ENCODE assay signal across 16 cellular contexts in the genomic region with DNA sequence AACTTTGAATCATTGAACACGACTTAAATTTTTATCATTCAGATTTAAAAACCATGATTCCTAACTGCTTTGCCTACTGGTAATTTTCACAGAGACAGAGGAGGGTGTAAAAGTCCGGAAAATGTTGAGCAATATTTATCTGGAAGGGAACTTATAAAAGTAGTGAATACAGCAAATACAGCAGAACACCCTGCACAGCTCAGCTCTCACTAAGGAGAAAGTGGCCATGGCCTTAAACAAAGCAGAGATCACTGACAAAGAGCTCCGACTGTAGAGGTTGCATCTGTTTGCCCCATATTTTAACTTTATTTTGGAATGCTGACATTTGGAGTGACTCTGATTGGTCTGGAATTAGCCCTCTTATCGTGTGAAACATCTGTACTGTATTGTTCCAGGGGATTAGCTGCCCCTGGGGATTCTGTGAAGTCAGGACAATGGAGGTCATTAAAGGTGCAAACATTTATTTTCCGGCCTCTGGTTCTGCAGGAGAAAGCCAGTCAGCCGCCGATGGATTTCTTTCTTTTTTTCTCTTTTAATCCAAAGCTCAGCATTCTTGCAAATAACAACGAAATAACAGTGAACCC.
A peak's percentile ranks its signal among the peaks of the same experiment; 100 is the strongest.
DNase-seq lines count a peak whose midpoint lies in the region; ATAC-seq and TF ChIP-seq lines count a peak whose summit lies in the region.
"Had no signal": no experiment of that assay in that cellular context is flagged by ENCODE, and none has a peak within 500 bp of the region (broad histone marks: within the 10 kb centered on the region; RNA-seq: fewer than 3 reads in every experiment).

No MANE protein-coding gene starts in this region.

- intact Hi-C loops in Right ventricle myocardium superior (cut with DNase I) (no loop called here), cardiac septum (cut with DNase I) (loop anchor here (5.0 kb wide), 1 partner anchor 68 kb away; no protein-coding TSS in a partner anchor), dorsolateral prefrontal cortex (cut with DNase I) (no loop called here)

- peaks cover 52% of the 10 kb centered on the region for H3K4me1 Mint-ChIP-seq in endothelial cell (ENCODE audit: unreplicated experiment)

- no peaks in the 10 kb centered on the region for H3K36me3 Mint-ChIP-seq in endothelial cell (ENCODE audit: low read depth, unreplicated experiment)

- H3K27me3 Mint-ChIP-seq in endothelial cell (ENCODE audit: unreplicated experiment), result no peaks in the 10 kb centered on the region

- peaks cover 0 to 5% (median 0%) of the 10 kb centered on the region in 45 donors for H3K27me3 ChIP-seq in dorsolateral prefrontal cortex

- H3K9me3 Mint-ChIP-seq in endothelial cell (ENCODE audit: unreplicated experiment), result no peaks in the 10 kb centered on the region

- H3K27ac Mint-ChIP-seq in endothelial cell (ENCODE audit: unreplicated experiment), result peak overlapping the region; percentile 97

- no peak overlapping the region for H3K4me3 Mint-ChIP-seq in endothelial cell (ENCODE audit: unreplicated experiment)

- H3K4me3 ChIP-seq in dorsolateral prefrontal cortex, result no peak overlapping the region
- H3K4me3 ChIP-seq: A549 had no signal

- TF ChIP-seq CTCF in endothelial cell (IDR thresholded peaks at IDR 0.05; ENCODE audit: unreplicated experiment), result no peak
- TF ChIP-seq CTCF in dorsolateral prefrontal cortex (IDR thresholded peaks at IDR 0.05 in 54 of 56, conservative IDR thresholded peaks at IDR 0.05 in 2 of 56; ENCODE audit: low read depth in 1 of 56, partially characterized antibody in 56 of 56), result no peak

- no peak for DNase-seq in Right ventricle myocardium superior
- no peak for DNase-seq in cardiac septum (ENCODE audit: low spot score)
- DNase-seq in endothelial cell (ENCODE audit: low spot score), result peak; percentile 22
- DNase-seq in lung microvascular endothelial cell (ENCODE audit: low read depth in 2 of 2), result peak; percentile 90 to 98
- no peak for DNase-seq in dorsolateral prefrontal cortex
- no peak for DNase-seq in effector CD4-positive, alpha-beta T cell
- DNase-seq: activated T-cell treated with anti-CD3 and anti-CD28 coated beads for 4 hours, amniotic stem cell, DMS 273 treated with DMSO at 0.1 percent for 48 hours, HCEC 1CT, Kasumi-1, occipital lobe had no signal

- ATAC-seq in Right ventricle myocardium superior (ENCODE audit: poor library complexity), result peak; percentile 73
- no peak for ATAC-seq in HG02642 (IDR thresholded peaks at IDR 0.05; ENCODE audit: poor library complexity, unreplicated experiment)
- no peak for ATAC-seq in HG02571 (IDR thresholded peaks at IDR 0.05; ENCODE audit: unreplicated experiment)
- ATAC-seq: A549 had no signal

- H3K27ac ChIP-seq in dorsolateral prefrontal cortex, result no peak overlapping the region
- H3K27ac ChIP-seq: A549, epithelial cell of prostate had no signal

Comparison
In these comparisons a context has a peak if more than half of its experiments do, and no peak if none do; other contexts are left out.
1. DNase-seq: peak in endothelial cell (single experiment) and lung microvascular endothelial cell (2 of 2); none in Right ventricle myocardium superior (single experiment), cardiac septum (single experiment), dorsolateral prefrontal cortex (0 of 10) and effector CD4-positive, alpha-beta T cell (single experiment).